Comparison of ENCODE assay signal across 21 cellular contexts in the genomic region with DNA sequence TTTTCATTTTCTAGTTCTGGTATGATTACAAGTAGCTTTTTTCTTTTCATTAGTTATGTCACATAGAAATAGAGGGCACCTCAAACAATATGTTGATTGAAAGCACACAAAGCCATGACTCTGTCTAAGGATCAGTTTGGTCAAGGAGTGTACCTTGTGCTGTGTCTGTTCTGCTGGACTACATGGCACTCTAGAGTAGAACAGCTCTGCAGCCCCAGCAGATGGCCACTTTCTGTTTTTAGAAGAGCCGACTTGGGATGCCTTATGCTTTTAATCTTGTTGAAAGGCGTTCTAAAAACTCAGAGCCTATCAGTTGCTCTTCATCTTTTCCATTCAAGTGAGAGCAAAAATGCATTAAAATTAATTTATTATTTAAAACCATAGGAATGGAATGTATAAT. TPM values are rescaled to one million over a fixed set of nuclear protein-coding genes. Genes with fewer than 3 reads are reported as not detected.
DNase-seq lines count a peak whose midpoint lies in the region; TF ChIP-seq lines count a peak whose summit lies in the region.
"Had no signal": no experiment of that assay in that cellular context is flagged by ENCODE, and none has a peak within 500 bp of the region (broad histone marks: within the 10 kb centered on the region; RNA-seq: fewer than 3 reads in every experiment).

No MANE protein-coding gene starts in this region.

- DNase-seq in DMS 273 (lab: John Stamatoyannopoulos, UW; ENCODE audit: unreplicated experiment) (peak; percentile 15), DMS 273 treated with DMSO at 0.1 percent for 48 hours (lab: John Stamatoyannopoulos, UW) (no peak), WERI-Rb-1 (peak; percentile 23), cerebellum (ENCODE audit: low spot score) (peak; percentile 55), superior temporal gyrus (ENCODE audit: extremely low spot score) (peak; percentile 32), mucosa of gallbladder (ENCODE audit: low spot score) (no peak), MCF 10A (ENCODE audit: unreplicated experiment) (no peak)
- DNase-seq in activated naive CD4-positive, alpha-beta T cell treated with anti-CD3 and anti-CD28 coated beads, Interleukin-2, amount 50 U/mL, for 16 hours: no peak
- DNase-seq: Caco-2; CD4-positive, CD25-positive, alpha-beta regulatory T cell; CD8-positive, alpha-beta T cell; DMS53; DMS79 treated with DMSO at 0.1 percent for 48 hours; GOT3; HFFc6 had no signal

- intact Hi-C loops in MCF 10A (cut with micrococcal nuclease): no loop called here

- H3K9me3 Mint-ChIP-seq in MCF 10A (ENCODE audit: unreplicated experiment): no peaks in the 10 kb centered on the region
- H3K9me3 Mint-ChIP-seq: CD8-positive, alpha-beta T cell had no signal

- no peaks in the 10 kb centered on the region for H3K27me3 ChIP-seq in WERI-Rb-1 (ENCODE audit: insufficient read depth, low read depth, severe bottlenecking)
- H3K27me3 ChIP-seq: BLaER1 had no signal

- no peak overlapping the region for H3K27ac ChIP-seq in WERI-Rb-1
- H3K27ac ChIP-seq: 22Rv1, BLaER1, C4-2B had no signal

- no TSS peak for BruUV-seq in MCF 10A (replicated peaks; lab: Mats Ljungman, UMichigan)

- H3K27me3 Mint-ChIP-seq in MCF 10A (ENCODE audit: insufficient read depth, unreplicated experiment): peaks cover 62% of the 10 kb centered on the region
- H3K27me3 Mint-ChIP-seq: B cell had no signal

- no peaks in the 10 kb centered on the region for H3K36me3 Mint-ChIP-seq in MCF 10A (ENCODE audit: insufficient read depth, unreplicated experiment)
- H3K36me3 Mint-ChIP-seq: CD4-positive, CD25-positive, alpha-beta regulatory T cell; CD8-positive, alpha-beta T cell had no signal

- H3K27ac Mint-ChIP-seq in MCF 10A (ENCODE audit: low read depth, unreplicated experiment): no peak overlapping the region
- H3K27ac Mint-ChIP-seq: B cell; CD4-positive, CD25-positive, alpha-beta regulatory T cell; CD8-positive, alpha-beta T cell; HFFc6 had no signal

- H3K9me3 ChIP-seq in WERI-Rb-1 (ENCODE audit: severe bottlenecking): no peaks in the 10 kb centered on the region
- H3K9me3 ChIP-seq: BLaER1, Caco-2, HAP-1 had no signal

- no peaks in the 10 kb centered on the region for H3K4me1 Mint-ChIP-seq in MCF 10A (ENCODE audit: insufficient read depth, unreplicated experiment)
- H3K4me1 Mint-ChIP-seq: B cell; CD4-positive, CD25-positive, alpha-beta regulatory T cell had no signal

- POLR2A ChIA-PET in MCF 10A (lab: Yijun Ruan, JAX): no interaction called here

- H3K4me3 Mint-ChIP-seq in MCF 10A (ENCODE audit: unreplicated experiment): no peak overlapping the region
- H3K4me3 Mint-ChIP-seq: B cell; CD4-positive, CD25-positive, alpha-beta regulatory T cell; CD8-positive, alpha-beta T cell; HFFc6 had no signal

- no peaks in the 10 kb centered on the region for H3K36me3 ChIP-seq in WERI-Rb-1
- H3K36me3 ChIP-seq: BLaER1, HAP-1 had no signal

- H3K4me3 ChIP-seq in WERI-Rb-1 (ENCODE audit: low read depth, low read length): no peak overlapping the region
- H3K4me3 ChIP-seq: BLaER1, HAP-1 had no signal

- TF ChIP-seq CTCF in WERI-Rb-1 (IDR thresholded peaks at IDR 0.05; ENCODE audit: low read depth, low read length): no peak
- TF ChIP-seq CTCF in MCF 10A (IDR thresholded peaks at IDR 0.05; ENCODE audit: unreplicated experiment): no peak

- CTCF ChIA-PET in MCF 10A (lab: Yijun Ruan, JAX): no interaction called here

RNA-seq across cellular contexts. Expression of a gene that starts 49.3 kb away (rescaled TPM):
- total RNA-seq in cerebellum (23.4 TPM), mucosa of gallbladder (0.17 TPM), MCF 10A (2022) (not detected in 2 replicates)
- total RNA-seq: B cell; Caco-2; CD4-positive, CD25-positive, alpha-beta regulatory T cell; CD8-positive, alpha-beta T cell; Daoy; HFFc6 had no signal

Comparison
In these comparisons a context has a peak if more than half of its experiments do, and no peak if none do; other contexts are left out.
1. DNase-seq: peak in DMS 273 (single experiment), WERI-Rb-1 (single experiment), cerebellum (single experiment) and superior temporal gyrus (single experiment); none in DMS 273 treated with DMSO at 0.1 percent for 48 hours (single experiment), mucosa of gallbladder (single experiment), activated naive CD4-positive, alpha-beta T cell treated with anti-CD3 and anti-CD28 coated beads, Interleukin-2, amount 50 U/mL, for 16 hours (single experiment) and MCF 10A (single experiment).
2. RNA of a gene that starts 49.3 kb away (total RNA-seq): 23.4 TPM in cerebellum (single experiment); 0.17 TPM in mucosa of gallbladder (single experiment) and not detected in MCF 10A; every median in the first group is over 10 times any median in the second.